In the genomic region with DNA sequence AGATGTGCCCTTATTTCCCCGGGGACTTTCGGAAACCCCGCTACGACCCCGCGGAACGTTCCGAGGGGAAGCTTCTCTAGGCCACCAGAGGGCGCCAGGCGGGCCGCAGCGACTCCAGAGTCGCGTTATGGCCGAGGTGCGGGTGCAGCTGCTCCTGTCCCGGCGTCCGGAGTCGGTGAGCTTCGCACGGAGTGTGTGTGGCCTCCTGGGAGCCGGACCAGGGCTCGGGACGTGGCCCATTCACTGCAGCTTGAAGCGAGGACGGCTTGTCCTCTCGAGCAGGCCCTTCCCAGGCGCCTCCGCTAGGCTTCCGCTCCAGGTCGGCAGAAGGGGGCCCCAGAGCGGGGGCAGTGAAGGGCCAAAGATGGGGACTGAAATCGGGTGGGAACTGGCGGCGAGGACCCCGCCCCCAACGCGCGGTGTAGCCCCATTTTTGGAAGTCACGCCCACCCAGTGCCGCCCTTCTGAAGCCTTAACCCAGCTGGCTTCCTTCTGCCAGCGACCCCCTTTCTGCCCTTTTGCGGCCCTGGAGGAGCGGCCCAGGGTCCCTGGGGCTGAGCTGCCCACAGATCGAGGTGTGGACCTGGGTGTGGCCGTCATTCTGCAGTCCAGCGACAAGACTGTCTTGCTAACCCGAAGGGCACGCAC, we compare ENCODE assay signal across 1 cellular context.
A peak's percentile ranks its signal among the peaks of the same experiment; 100 is the strongest.
TF ChIP-seq lines count a peak whose summit lies in the region.

A gene with protein sequence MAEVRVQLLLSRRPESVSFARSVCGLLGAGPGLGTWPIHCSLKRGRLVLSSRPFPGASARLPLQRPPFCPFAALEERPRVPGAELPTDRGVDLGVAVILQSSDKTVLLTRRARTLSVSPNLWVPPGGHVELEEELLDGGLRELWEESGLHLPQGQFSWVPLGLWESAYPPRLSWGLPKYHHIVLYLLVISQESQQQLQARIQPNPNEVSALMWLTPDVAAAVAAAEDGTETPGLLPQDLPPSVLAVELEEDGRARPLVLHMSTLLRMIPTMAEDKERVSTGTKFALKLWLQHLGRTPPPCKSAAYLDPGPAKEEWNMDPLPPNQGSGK (plus strand): TSS at position 117 of the 648 bp plus-strand sequence. CDS start 11 bp downstream, at position 128.

TF ChIP-seq in WTC11, 78 proteins besides CTCF, POLR2A, EP300 and RAD21 (continued from another document):
- TF ChIP-seq, protein P1, sequence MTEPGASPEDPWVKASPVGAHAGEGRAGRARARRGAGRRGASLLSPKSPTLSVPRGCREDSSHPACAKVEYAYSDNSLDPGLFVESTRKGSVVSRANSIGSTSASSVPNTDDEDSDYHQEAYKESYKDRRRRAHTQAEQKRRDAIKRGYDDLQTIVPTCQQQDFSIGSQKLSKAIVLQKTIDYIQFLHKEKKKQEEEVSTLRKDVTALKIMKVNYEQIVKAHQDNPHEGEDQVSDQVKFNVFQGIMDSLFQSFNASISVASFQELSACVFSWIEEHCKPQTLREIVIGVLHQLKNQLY (CRISPR knock-in tag; IDR thresholded peaks at IDR 0.05), result 0 out of 2 replicates have a peak, but pooled peaks have one; percentile 35
- TF ChIP-seq, protein P2, sequence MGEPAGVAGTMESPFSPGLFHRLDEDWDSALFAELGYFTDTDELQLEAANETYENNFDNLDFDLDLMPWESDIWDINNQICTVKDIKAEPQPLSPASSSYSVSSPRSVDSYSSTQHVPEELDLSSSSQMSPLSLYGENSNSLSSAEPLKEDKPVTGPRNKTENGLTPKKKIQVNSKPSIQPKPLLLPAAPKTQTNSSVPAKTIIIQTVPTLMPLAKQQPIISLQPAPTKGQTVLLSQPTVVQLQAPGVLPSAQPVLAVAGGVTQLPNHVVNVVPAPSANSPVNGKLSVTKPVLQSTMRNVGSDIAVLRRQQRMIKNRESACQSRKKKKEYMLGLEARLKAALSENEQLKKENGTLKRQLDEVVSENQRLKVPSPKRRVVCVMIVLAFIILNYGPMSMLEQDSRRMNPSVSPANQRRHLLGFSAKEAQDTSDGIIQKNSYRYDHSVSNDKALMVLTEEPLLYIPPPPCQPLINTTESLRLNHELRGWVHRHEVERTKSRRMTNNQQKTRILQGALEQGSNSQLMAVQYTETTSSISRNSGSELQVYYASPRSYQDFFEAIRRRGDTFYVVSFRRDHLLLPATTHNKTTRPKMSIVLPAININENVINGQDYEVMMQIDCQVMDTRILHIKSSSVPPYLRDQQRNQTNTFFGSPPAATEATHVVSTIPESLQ (CRISPR knock-in tag; IDR thresholded peaks at IDR 0.05), result no peak
- TF ChIP-seq, protein P3, sequence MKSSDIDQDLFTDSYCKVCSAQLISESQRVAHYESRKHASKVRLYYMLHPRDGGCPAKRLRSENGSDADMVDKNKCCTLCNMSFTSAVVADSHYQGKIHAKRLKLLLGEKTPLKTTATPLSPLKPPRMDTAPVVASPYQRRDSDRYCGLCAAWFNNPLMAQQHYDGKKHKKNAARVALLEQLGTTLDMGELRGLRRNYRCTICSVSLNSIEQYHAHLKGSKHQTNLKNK (CRISPR knock-in tag; IDR thresholded peaks at IDR 0.05), result no peak
- TF ChIP-seq RORB (CRISPR knock-in tag; IDR thresholded peaks at IDR 0.05) (no peak), SMAD3 (CRISPR knock-in tag; IDR thresholded peaks at IDR 0.05; ENCODE audit: borderline replicate concordance) (no peak), NR2C2 (CRISPR knock-in tag; IDR thresholded peaks at IDR 0.05) (no peak), JAZF1 (CRISPR knock-in tag; IDR thresholded peaks at IDR 0.05) (no peak), IRF2 (CRISPR knock-in tag; IDR thresholded peaks at IDR 0.05; ENCODE audit: borderline replicate concordance, low read depth) (no peak), ZNF138 (CRISPR knock-in tag; conservative IDR thresholded peaks at IDR 0.05) (no peak), FOXK1 (CRISPR knock-in tag; IDR thresholded peaks at IDR 0.05) (no peak), ZNF416 (CRISPR knock-in tag; IDR thresholded peaks at IDR 0.05) (peak; percentile 16; the same call in 1 of the 2 replicates), ZNF671 (CRISPR knock-in tag; IDR thresholded peaks at IDR 0.05) (no peak), JUN (CRISPR knock-in tag; IDR thresholded peaks at IDR 0.05) (no peak), RELA (CRISPR knock-in tag; IDR thresholded peaks at IDR 0.05; ENCODE audit: borderline replicate concordance) (no peak), TEAD1 (CRISPR knock-in tag; IDR thresholded peaks at IDR 0.05) (no peak), TCF7 (CRISPR knock-in tag; IDR thresholded peaks at IDR 0.05; ENCODE audit: low read depth) (no peak), ESRRA (CRISPR knock-in tag; IDR thresholded peaks at IDR 0.05; ENCODE audit: borderline replicate concordance) (no peak), GABPB1 (CRISPR knock-in tag; IDR thresholded peaks at IDR 0.05) (no peak), CREM (CRISPR knock-in tag; IDR thresholded peaks at IDR 0.05) (no peak; the same call in 1 of the 2 replicates), EMX1 (CRISPR knock-in tag; IDR thresholded peaks at IDR 0.05) (peak; percentile 54; the same call in 1 of the 2 replicates), NFYB (CRISPR knock-in tag; conservative IDR thresholded peaks at IDR 0.05; ENCODE audit: low read depth) (no peak), ETV6 (CRISPR knock-in tag; IDR thresholded peaks at IDR 0.05) (no peak), CBFB (CRISPR knock-in tag; IDR thresholded peaks at IDR 0.05; ENCODE audit: low read depth) (no peak), NFE2L1 (CRISPR knock-in tag; IDR thresholded peaks at IDR 0.05) (no peak), FOXJ3 (CRISPR knock-in tag; IDR thresholded peaks at IDR 0.05; ENCODE audit: borderline replicate concordance) (no peak), ZNF219 (CRISPR knock-in tag; IDR thresholded peaks at IDR 0.05; ENCODE audit: borderline replicate concordance) (no peak), SP1 (CRISPR knock-in tag; conservative IDR thresholded peaks at IDR 0.05) (peak; percentile 33; the same call in 1 of the 2 replicates), KAT7 (CRISPR knock-in tag; IDR thresholded peaks at IDR 0.05; ENCODE audit: borderline replicate concordance) (no peak), GTF2I (CRISPR knock-in tag; conservative IDR thresholded peaks at IDR 0.05) (no peak), FOXP1 (CRISPR knock-in tag; IDR thresholded peaks at IDR 0.05; ENCODE audit: borderline replicate concordance) (peak; percentile 59; the same call in 1 of the 2 replicates), CREB1 (CRISPR knock-in tag; IDR thresholded peaks at IDR 0.05) (no peak), GRHL2 (CRISPR knock-in tag; IDR thresholded peaks at IDR 0.05; ENCODE audit: insufficient replicate concordance, severe bottlenecking) (no peak), MYBL2 (CRISPR knock-in tag; IDR thresholded peaks at IDR 0.05) (no peak)
- TF ChIP-seq, protein P4, sequence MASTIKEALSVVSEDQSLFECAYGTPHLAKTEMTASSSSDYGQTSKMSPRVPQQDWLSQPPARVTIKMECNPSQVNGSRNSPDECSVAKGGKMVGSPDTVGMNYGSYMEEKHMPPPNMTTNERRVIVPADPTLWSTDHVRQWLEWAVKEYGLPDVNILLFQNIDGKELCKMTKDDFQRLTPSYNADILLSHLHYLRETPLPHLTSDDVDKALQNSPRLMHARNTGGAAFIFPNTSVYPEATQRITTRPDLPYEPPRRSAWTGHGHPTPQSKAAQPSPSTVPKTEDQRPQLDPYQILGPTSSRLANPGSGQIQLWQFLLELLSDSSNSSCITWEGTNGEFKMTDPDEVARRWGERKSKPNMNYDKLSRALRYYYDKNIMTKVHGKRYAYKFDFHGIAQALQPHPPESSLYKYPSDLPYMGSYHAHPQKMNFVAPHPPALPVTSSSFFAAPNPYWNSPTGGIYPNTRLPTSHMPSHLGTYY (CRISPR knock-in tag; IDR thresholded peaks at IDR 0.05), result no peak
- TF ChIP-seq, protein P5, sequence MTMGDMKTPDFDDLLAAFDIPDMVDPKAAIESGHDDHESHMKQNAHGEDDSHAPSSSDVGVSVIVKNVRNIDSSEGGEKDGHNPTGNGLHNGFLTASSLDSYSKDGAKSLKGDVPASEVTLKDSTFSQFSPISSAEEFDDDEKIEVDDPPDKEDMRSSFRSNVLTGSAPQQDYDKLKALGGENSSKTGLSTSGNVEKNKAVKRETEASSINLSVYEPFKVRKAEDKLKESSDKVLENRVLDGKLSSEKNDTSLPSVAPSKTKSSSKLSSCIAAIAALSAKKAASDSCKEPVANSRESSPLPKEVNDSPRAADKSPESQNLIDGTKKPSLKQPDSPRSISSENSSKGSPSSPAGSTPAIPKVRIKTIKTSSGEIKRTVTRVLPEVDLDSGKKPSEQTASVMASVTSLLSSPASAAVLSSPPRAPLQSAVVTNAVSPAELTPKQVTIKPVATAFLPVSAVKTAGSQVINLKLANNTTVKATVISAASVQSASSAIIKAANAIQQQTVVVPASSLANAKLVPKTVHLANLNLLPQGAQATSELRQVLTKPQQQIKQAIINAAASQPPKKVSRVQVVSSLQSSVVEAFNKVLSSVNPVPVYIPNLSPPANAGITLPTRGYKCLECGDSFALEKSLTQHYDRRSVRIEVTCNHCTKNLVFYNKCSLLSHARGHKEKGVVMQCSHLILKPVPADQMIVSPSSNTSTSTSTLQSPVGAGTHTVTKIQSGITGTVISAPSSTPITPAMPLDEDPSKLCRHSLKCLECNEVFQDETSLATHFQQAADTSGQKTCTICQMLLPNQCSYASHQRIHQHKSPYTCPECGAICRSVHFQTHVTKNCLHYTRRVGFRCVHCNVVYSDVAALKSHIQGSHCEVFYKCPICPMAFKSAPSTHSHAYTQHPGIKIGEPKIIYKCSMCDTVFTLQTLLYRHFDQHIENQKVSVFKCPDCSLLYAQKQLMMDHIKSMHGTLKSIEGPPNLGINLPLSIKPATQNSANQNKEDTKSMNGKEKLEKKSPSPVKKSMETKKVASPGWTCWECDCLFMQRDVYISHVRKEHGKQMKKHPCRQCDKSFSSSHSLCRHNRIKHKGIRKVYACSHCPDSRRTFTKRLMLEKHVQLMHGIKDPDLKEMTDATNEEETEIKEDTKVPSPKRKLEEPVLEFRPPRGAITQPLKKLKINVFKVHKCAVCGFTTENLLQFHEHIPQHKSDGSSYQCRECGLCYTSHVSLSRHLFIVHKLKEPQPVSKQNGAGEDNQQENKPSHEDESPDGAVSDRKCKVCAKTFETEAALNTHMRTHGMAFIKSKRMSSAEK (CRISPR knock-in tag; IDR thresholded peaks at IDR 0.05; ENCODE audit: borderline replicate concordance), result no peak
- TF ChIP-seq, protein P6, sequence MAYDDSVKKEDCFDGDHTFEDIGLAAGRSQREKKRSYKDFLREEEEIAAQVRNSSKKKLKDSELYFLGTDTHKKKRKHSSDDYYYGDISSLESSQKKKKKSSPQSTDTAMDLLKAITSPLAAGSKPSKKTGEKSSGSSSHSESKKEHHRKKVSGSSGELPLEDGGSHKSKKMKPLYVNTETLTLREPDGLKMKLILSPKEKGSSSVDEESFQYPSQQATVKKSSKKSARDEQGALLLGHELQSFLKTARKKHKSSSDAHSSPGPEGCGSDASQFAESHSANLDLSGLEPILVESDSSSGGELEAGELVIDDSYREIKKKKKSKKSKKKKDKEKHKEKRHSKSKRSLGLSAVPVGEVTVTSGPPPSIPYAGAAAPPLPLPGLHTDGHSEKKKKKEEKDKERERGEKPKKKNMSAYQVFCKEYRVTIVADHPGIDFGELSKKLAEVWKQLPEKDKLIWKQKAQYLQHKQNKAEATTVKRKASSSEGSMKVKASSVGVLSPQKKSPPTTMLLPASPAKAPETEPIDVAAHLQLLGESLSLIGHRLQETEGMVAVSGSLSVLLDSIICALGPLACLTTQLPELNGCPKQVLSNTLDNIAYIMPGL (CRISPR knock-in tag; IDR thresholded peaks at IDR 0.05), result peak; percentile 98
- TF ChIP-seq, protein P7, sequence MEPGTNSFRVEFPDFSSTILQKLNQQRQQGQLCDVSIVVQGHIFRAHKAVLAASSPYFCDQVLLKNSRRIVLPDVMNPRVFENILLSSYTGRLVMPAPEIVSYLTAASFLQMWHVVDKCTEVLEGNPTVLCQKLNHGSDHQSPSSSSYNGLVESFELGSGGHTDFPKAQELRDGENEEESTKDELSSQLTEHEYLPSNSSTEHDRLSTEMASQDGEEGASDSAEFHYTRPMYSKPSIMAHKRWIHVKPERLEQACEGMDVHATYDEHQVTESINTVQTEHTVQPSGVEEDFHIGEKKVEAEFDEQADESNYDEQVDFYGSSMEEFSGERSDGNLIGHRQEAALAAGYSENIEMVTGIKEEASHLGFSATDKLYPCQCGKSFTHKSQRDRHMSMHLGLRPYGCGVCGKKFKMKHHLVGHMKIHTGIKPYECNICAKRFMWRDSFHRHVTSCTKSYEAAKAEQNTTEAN (CRISPR knock-in tag; IDR thresholded peaks at IDR 0.05), result no peak
- TF ChIP-seq, protein P8, sequence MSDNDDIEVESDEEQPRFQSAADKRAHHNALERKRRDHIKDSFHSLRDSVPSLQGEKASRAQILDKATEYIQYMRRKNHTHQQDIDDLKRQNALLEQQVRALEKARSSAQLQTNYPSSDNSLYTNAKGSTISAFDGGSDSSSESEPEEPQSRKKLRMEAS (CRISPR knock-in tag; IDR thresholded peaks at IDR 0.05), result no peak
- TF ChIP-seq, protein P9, sequence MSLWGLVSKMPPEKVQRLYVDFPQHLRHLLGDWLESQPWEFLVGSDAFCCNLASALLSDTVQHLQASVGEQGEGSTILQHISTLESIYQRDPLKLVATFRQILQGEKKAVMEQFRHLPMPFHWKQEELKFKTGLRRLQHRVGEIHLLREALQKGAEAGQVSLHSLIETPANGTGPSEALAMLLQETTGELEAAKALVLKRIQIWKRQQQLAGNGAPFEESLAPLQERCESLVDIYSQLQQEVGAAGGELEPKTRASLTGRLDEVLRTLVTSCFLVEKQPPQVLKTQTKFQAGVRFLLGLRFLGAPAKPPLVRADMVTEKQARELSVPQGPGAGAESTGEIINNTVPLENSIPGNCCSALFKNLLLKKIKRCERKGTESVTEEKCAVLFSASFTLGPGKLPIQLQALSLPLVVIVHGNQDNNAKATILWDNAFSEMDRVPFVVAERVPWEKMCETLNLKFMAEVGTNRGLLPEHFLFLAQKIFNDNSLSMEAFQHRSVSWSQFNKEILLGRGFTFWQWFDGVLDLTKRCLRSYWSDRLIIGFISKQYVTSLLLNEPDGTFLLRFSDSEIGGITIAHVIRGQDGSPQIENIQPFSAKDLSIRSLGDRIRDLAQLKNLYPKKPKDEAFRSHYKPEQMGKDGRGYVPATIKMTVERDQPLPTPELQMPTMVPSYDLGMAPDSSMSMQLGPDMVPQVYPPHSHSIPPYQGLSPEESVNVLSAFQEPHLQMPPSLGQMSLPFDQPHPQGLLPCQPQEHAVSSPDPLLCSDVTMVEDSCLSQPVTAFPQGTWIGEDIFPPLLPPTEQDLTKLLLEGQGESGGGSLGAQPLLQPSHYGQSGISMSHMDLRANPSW (CRISPR knock-in tag; conservative IDR thresholded peaks at IDR 0.05; ENCODE audit: low read depth), result no peak
- TF ChIP-seq, protein P10, sequence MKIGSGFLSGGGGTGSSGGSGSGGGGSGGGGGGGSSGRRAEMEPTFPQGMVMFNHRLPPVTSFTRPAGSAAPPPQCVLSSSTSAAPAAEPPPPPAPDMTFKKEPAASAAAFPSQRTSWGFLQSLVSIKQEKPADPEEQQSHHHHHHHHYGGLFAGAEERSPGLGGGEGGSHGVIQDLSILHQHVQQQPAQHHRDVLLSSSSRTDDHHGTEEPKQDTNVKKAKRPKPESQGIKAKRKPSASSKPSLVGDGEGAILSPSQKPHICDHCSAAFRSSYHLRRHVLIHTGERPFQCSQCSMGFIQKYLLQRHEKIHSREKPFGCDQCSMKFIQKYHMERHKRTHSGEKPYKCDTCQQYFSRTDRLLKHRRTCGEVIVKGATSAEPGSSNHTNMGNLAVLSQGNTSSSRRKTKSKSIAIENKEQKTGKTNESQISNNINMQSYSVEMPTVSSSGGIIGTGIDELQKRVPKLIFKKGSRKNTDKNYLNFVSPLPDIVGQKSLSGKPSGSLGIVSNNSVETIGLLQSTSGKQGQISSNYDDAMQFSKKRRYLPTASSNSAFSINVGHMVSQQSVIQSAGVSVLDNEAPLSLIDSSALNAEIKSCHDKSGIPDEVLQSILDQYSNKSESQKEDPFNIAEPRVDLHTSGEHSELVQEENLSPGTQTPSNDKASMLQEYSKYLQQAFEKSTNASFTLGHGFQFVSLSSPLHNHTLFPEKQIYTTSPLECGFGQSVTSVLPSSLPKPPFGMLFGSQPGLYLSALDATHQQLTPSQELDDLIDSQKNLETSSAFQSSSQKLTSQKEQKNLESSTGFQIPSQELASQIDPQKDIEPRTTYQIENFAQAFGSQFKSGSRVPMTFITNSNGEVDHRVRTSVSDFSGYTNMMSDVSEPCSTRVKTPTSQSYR (CRISPR knock-in tag; IDR thresholded peaks at IDR 0.05), result no peak
